In genomic region chr4:118842055-118842454, GRCh38 we compare ENCODE assay signal across 20 cellular contexts. TPM values are rescaled to one million over a fixed set of nuclear protein-coding genes. Genes with fewer than 3 reads are reported as not detected.
A peak's percentile ranks its signal among the peaks of the same experiment; 100 is the strongest.
DNase-seq lines count a peak whose midpoint lies in the region; TF ChIP-seq lines count a peak whose summit lies in the region.
"Had no signal": no experiment of that assay in that cellular context is flagged by ENCODE, and none has a peak within 500 bp of the region (broad histone marks: within the 10 kb centered on the region; RNA-seq: fewer than 3 reads in every experiment).

No MANE protein-coding gene starts in this region.

- dilution Hi-C loops in mammary epithelial cell (cut with HindIII; ENCODE audit: low sequenced_read_pairs) = loop anchor here (5.0 kb wide), 1 partner anchor 45 kb away; the partner anchor contains the start of gene SYNPO2

- no peak overlapping the region for H3K4me3 ChIP-seq in mammary epithelial cell (replicated peaks in 1 of 3; ENCODE audit: insufficient read depth in 1 of 3, low read depth in 2 of 3, low read length in 3 of 3)
- no peak overlapping the region for H3K4me3 ChIP-seq in epithelial cell of esophagus (ENCODE audit: low read length)
- peak overlapping the region; percentile 5 for H3K4me3 ChIP-seq in skeletal muscle satellite cell (ENCODE audit: low read length)
- H3K4me3 ChIP-seq: A549, gastrocnemius medialis, GM23338 had no signal

- POLR2A ChIA-PET in MCF 10A (lab: Yijun Ruan, JAX) = interaction anchor here (0.6 kb wide), 1 partner anchor 367 kb away, joined by 4 read pairs; no protein-coding TSS in a partner anchor

- H3K4me3 Mint-ChIP-seq in MCF 10A (ENCODE audit: unreplicated experiment) = no peak overlapping the region
- H3K4me3 Mint-ChIP-seq in activated naive CD4-positive, alpha-beta T cell treated with anti-CD3 and anti-CD28 coated beads for 36 hours = no peak overlapping the region
- H3K4me3 Mint-ChIP-seq: endodermal cell, GM23338, type B pancreatic cell had no signal

- H2AFZ ChIP-seq in mammary epithelial cell (ENCODE audit: low read depth, low read length) = peak overlapping the region; percentile 27

- no peaks in the 10 kb centered on the region for H3K27me3 Mint-ChIP-seq in MCF 10A (ENCODE audit: insufficient read depth, unreplicated experiment)
- no peaks in the 10 kb centered on the region for H3K27me3 Mint-ChIP-seq in activated naive CD4-positive, alpha-beta T cell treated with anti-CD3 and anti-CD28 coated beads for 36 hours (ENCODE audit: low read depth)

- BruUV-seq in mammary epithelial cell (replicated peaks; lab: Mats Ljungman, UMichigan) (no TSS peak), MCF 10A (replicated peaks; lab: Mats Ljungman, UMichigan) (no TSS peak)

- no peak overlapping the region for H3K27ac Mint-ChIP-seq in MCF 10A (ENCODE audit: low read depth, unreplicated experiment)
- no peak overlapping the region for H3K27ac Mint-ChIP-seq in activated naive CD4-positive, alpha-beta T cell treated with anti-CD3 and anti-CD28 coated beads for 36 hours
- H3K27ac Mint-ChIP-seq: endodermal cell, GM23338, type B pancreatic cell had no signal

- peaks cover 7% of the 10 kb centered on the region for H3K4me1 Mint-ChIP-seq in MCF 10A (ENCODE audit: insufficient read depth, unreplicated experiment)
- H3K4me1 Mint-ChIP-seq in activated naive CD4-positive, alpha-beta T cell treated with anti-CD3 and anti-CD28 coated beads for 36 hours (ENCODE audit: low read depth) = peaks cover 9% of the 10 kb centered on the region

- no peaks in the 10 kb centered on the region for H3K36me3 Mint-ChIP-seq in MCF 10A (ENCODE audit: insufficient read depth, unreplicated experiment)
- H3K36me3 Mint-ChIP-seq in activated naive CD4-positive, alpha-beta T cell treated with anti-CD3 and anti-CD28 coated beads for 36 hours (ENCODE audit: low read depth) = no peaks in the 10 kb centered on the region
- H3K36me3 Mint-ChIP-seq: type B pancreatic cell had no signal

- in situ Hi-C loops in mammary epithelial cell (cut with MboI; ENCODE audit: low sequenced_read_pairs in 2 of 2) = no loop called here

- H3K27me3 ChIP-seq in mammary epithelial cell (ENCODE audit: insufficient read depth, low read length) (no peaks in the 10 kb centered on the region), skeletal muscle satellite cell (ENCODE audit: control insufficient read depth, insufficient read depth, low read length) (no peaks in the 10 kb centered on the region)
- H3K27me3 ChIP-seq: gastrocnemius medialis had no signal

- H3K36me3 ChIP-seq in mammary epithelial cell (ENCODE audit: insufficient read depth, low read length) (no peaks in the 10 kb centered on the region), skeletal muscle satellite cell (ENCODE audit: insufficient read depth, low read length) (no peaks in the 10 kb centered on the region)
- H3K36me3 ChIP-seq: gastrocnemius medialis had no signal

- TF ChIP-seq CTCF in mammary epithelial cell (conservative IDR thresholded peaks at IDR 0.05 in 1 of 2, IDR thresholded peaks at IDR 0.05 in 1 of 2; ENCODE audit: extremely low read depth in 1 of 2, insufficient read depth in 1 of 2, low read depth in 1 of 2, low read length in 2 of 2) = no peak
- no peak for TF ChIP-seq CTCF in MCF 10A (IDR thresholded peaks at IDR 0.05; ENCODE audit: unreplicated experiment)
- no peak for TF ChIP-seq CTCF in epithelial cell of esophagus (IDR thresholded peaks at IDR 0.05; ENCODE audit: insufficient read depth, low read depth, low read length, missing control alignments)

- peaks cover 11% of the 10 kb centered on the region for H3K4me1 ChIP-seq in mammary epithelial cell (ENCODE audit: insufficient read depth, low read length)
- peaks cover 18% of the 10 kb centered on the region for H3K4me1 ChIP-seq in skeletal muscle satellite cell (ENCODE audit: control insufficient read depth, insufficient read depth, low read length)
- H3K4me1 ChIP-seq: gastrocnemius medialis had no signal

- H3K27ac ChIP-seq in mammary epithelial cell (ENCODE audit: insufficient read depth, low read depth, low read length) = no peak overlapping the region
- H3K27ac ChIP-seq: A549, gastrocnemius medialis had no signal

- H3K9me3 ChIP-seq in mammary epithelial cell (replicated peaks; ENCODE audit: insufficient read depth, low read length) (no peaks in the 10 kb centered on the region), skeletal muscle satellite cell (replicated peaks; ENCODE audit: low read length) (no peaks in the 10 kb centered on the region)
- H3K9me3 ChIP-seq: A549, gastrocnemius medialis had no signal

- no peaks in the 10 kb centered on the region for H4K20me1 ChIP-seq in mammary epithelial cell (ENCODE audit: insufficient read depth, low read length)

- intact Hi-C loops in mammary epithelial cell (cut with micrococcal nuclease) (no loop called here), MCF 10A (cut with micrococcal nuclease) (no loop called here)
- intact Hi-C loops in activated naive CD4-positive, alpha-beta T cell treated with anti-CD3 and anti-CD28 coated beads for 36 hours (cut with micrococcal nuclease) = loop anchor here (1.0 kb wide), 1 partner anchor 367 kb away; no protein-coding TSS in a partner anchor

- H3K4me2 ChIP-seq in mammary epithelial cell (ENCODE audit: insufficient read depth, low read depth, low read length) = peak overlapping the region; percentile 31
- H3K4me2 ChIP-seq in skeletal muscle satellite cell (ENCODE audit: low read length) = peak overlapping the region; percentile 65
- H3K4me2 ChIP-seq: A549 had no signal

- WGBS in mammary epithelial cell (ENCODE audit: low coverage, missing lambda C conversion rate) = 30% methylated on average over 3 of the region's 3 CpGs

- DNase-seq in mammary epithelial cell (peak; percentile 69), MCF 10A (ENCODE audit: unreplicated experiment) (no peak), RPMI7951 (ENCODE audit: low read depth) (peak; percentile 39), epithelial cell of esophagus (ENCODE audit: low read depth) (peak; percentile 44), DMS153 (lab: John Stamatoyannopoulos, UW) (no peak), NCI-H226 (no peak)
- no peak for DNase-seq in activated naive CD4-positive, alpha-beta T cell treated with anti-CD3 and anti-CD28 coated beads for 36 hours
- DNase-seq: activated CD4-positive, alpha-beta T cell treated with anti-CD3 and anti-CD28 coated beads for 1 hour; aorta; gastrocnemius medialis; KG1; NCI-H1048; NCI-H526; stimulated activated CD4-positive, alpha-beta T cell treated with anti-CD3 and anti-CD28 coated beads, Interleukin-15, amount 100 ng/mL, for 24 hours; stimulated activated naive CD4-positive, alpha-beta T cell treated with Interleukin-2 at 50 U/mL for 16 hours had no signal

- H3K79me2 ChIP-seq in mammary epithelial cell (ENCODE audit: insufficient read depth, low read length) = no peaks in the 10 kb centered on the region

- CTCF ChIA-PET in mammary epithelial cell (lab: Charles Lee; ENCODE audit: low non-redundant PET) (no interaction called here), MCF 10A (lab: Yijun Ruan, JAX) (interaction anchor here (1.0 to 11.4 kb wide), 3 partner anchors 16 to 49 kb away, joined by 3 to 57 read pairs (median 5); no protein-coding TSS in a partner anchor)
- CTCF ChIA-PET in activated naive CD4-positive, alpha-beta T cell treated with anti-CD3 and anti-CD28 coated beads for 36 hours (lab: Charles Lee) = no interaction called here

- H3K9ac ChIP-seq in mammary epithelial cell (ENCODE audit: insufficient read depth, low read length) (no peak overlapping the region), skeletal muscle satellite cell (ENCODE audit: low read depth, low read length) (no peak overlapping the region)

- H3K9me3 Mint-ChIP-seq in MCF 10A (ENCODE audit: unreplicated experiment) = no peaks in the 10 kb centered on the region
- H3K9me3 Mint-ChIP-seq in activated naive CD4-positive, alpha-beta T cell treated with anti-CD3 and anti-CD28 coated beads for 36 hours = no peaks in the 10 kb centered on the region
- H3K9me3 Mint-ChIP-seq: endodermal cell, GM23338, type B pancreatic cell had no signal

RNA-seq across cellular contexts. Expression of gene SEC24D, which starts 6.1 kb away (rescaled TPM):
- total RNA-seq in mammary epithelial cell (10 to 100 TPM; 41.8 to 70.6 TPM), MCF 10A (2022) (117 and 134 TPM in 2 replicates)
- polyA plus RNA-seq in mammary epithelial cell = 30.7 TPM
- 50.5 TPM for polyA minus RNA-seq in mammary epithelial cell
- total RNA-seq in RPMI7951 (2014; rRNA removed; shearing (Covaris generic)) = 60.3 and 88.3 TPM in 2 replicates
- 76.6 and 81.7 TPM in 2 replicates for total RNA-seq in skeletal muscle satellite cell (2012; rRNA removed)
- 10 to 100 TPM; 28.4 to 29.7 TPM for total RNA-seq in activated naive CD4-positive, alpha-beta T cell treated with anti-CD3 and anti-CD28 coated beads for 36 hours

RNA-seq across cellular contexts. Expression of gene SYNPO2, which starts 46.6 kb away (rescaled TPM):
- total RNA-seq in mammary epithelial cell (10 to 100 TPM in 1 of 2 donors, 1 to 10 TPM in 1; 3.3 to 11.2 TPM), MCF 10A (2022) (0.42 and 0.61 TPM in 2 replicates)
- 0.22 TPM for polyA plus RNA-seq in mammary epithelial cell
- polyA minus RNA-seq in mammary epithelial cell = 0.41 TPM
- 1.6 and 1.8 TPM in 2 replicates for total RNA-seq in RPMI7951 (2014; rRNA removed; shearing (Covaris generic))
- total RNA-seq in skeletal muscle satellite cell (2012; rRNA removed) = 3.0 and 7.0 TPM in 2 replicates
- total RNA-seq in activated naive CD4-positive, alpha-beta T cell treated with anti-CD3 and anti-CD28 coated beads for 36 hours = under 1 TPM in 1 of 2 experiments, not detected in 1; 0.14 TPM

Comparison
In these comparisons a context has a peak if more than half of its experiments do, and no peak if none do; other contexts are left out.
1. DNase-seq: peak in mammary epithelial cell (single experiment), RPMI7951 (single experiment) and epithelial cell of esophagus (single experiment); none in MCF 10A (single experiment), activated naive CD4-positive, alpha-beta T cell treated with anti-CD3 and anti-CD28 coated beads for 36 hours (single experiment), DMS153 (single experiment) and NCI-H226 (single experiment).